6 cellular contexts compared by ENCODE assay signal in genomic region chr10:102742313-102742712, GRCh38. TPM values are rescaled to one million over a fixed set of nuclear protein-coding genes. Genes with fewer than 3 reads are reported as not detected.
DNase-seq lines count a peak whose midpoint lies in the region; ATAC-seq, FAIRE-seq and TF ChIP-seq lines count a peak whose summit lies in the region.
"Not testable (repeated sequence)": the region's sequence is repeated elsewhere in the genome, so short reads cannot be mapped to it uniquely, and the experiment has no call there.

No MANE protein-coding gene starts in this region.

- H3K79me2 ChIP-seq in GM12878 (ENCODE audit: control insufficient read depth, insufficient read depth, low read length), result peaks cover 32% of the 10 kb centered on the region
- peaks cover 32% of the 10 kb centered on the region for H3K79me2 ChIP-seq in smooth muscle cell (ENCODE audit: low read depth)

- in situ Hi-C loops in IMR-90 (cut with MboI; ENCODE audit: low sequenced_read_pairs); GM12878 (cut with MboI): not testable (repeated sequence)

- H3K18ac ChIP-seq in IMR-90 (ENCODE audit: low read depth, low read length), result not testable (repeated sequence)

- H3K4me1 ChIP-seq in IMR-90 (ENCODE audit: control insufficient read depth, insufficient read depth, low read length); GM12878 (ENCODE audit: control insufficient read depth, insufficient read depth, low read length): not testable (repeated sequence)
- peaks cover 15% of the 10 kb centered on the region for H3K4me1 ChIP-seq in smooth muscle cell (ENCODE audit: low read depth)

- H3K9me1 ChIP-seq in IMR-90 (ENCODE audit: insufficient read depth, low read length), result not testable (repeated sequence)

- H3K27ac Mint-ChIP-seq in Calu3 (ENCODE audit: unreplicated experiment), result peak overlapping the region; percentile 96
- peak overlapping the region; percentile 61 for H3K27ac Mint-ChIP-seq in activated T-helper 1 cell treated with anti-CD3 and anti-CD28 coated beads, Interleukin-12 subunit alpha, Interleukin-12 subunit beta, Interleukin-2, Interleukin-4 antibody, amounts not matched to agents 30 ng/mL and 10 ng/mL and 1 ng/mL, durations not matched to agents 14 hours and 24 hours and 36 hours
- H3K27ac Mint-ChIP-seq in memory B cell, result not testable (repeated sequence)

- intact Hi-C loops in Calu3 (cut with micrococcal nuclease; ENCODE audit: unreplicated experiment); GM12878 (cut with micrococcal nuclease; ENCODE audit: unreplicated experiment): not testable (repeated sequence)
- intact Hi-C loops in IMR-90 (cut with micrococcal nuclease), result loop anchor here (5.0 kb wide), 1 partner anchor 40 kb away; no protein-coding TSS in a partner anchor
- intact Hi-C loops in activated T-helper 1 cell treated with anti-CD3 and anti-CD28 coated beads, Interleukin-12 subunit alpha, Interleukin-12 subunit beta, Interleukin-2, Interleukin-4 antibody, amounts not matched to agents 30 ng/mL and 10 ng/mL and 1 ng/mL, durations not matched to agents 14 hours and 24 hours and 36 hours (cut with micrococcal nuclease), result loop anchor here (2.0 to 10.0 kb wide), 5 partner anchors 32 to 1390 kb away; partner anchors contain the start of genes BTRC and SFR1

- H4K8ac ChIP-seq in IMR-90 (ENCODE audit: low read depth in 2 of 2, low read length in 2 of 2), result peak overlapping the region; percentile 99 to 100; a peak in 2 of 4 replicates

- not testable (repeated sequence) for H3K9me3 ChIP-seq in IMR-90 (ENCODE audit: control insufficient read depth, insufficient read depth, low read length); GM12878 (replicated peaks; ENCODE audit: control insufficient read depth, insufficient read depth, low read length); smooth muscle cell (replicated peaks; ENCODE audit: low read depth)

- POLR2A ChIA-PET in IMR-90 (lab: Charles Lee; ENCODE audit: unreplicated experiment), result not testable (repeated sequence)
- POLR2A ChIA-PET in GM12878 (lab: Charles Lee), result interaction anchor here (0.6 to 4.0 kb wide), 4 partner anchors 23 to 79 kb away, joined by 3 to 41 read pairs (median 5); partner anchors contain the start of genes ARL3 and SFXN2

- not testable (repeated sequence) for TF ChIP-seq RAD21 in IMR-90 (IDR thresholded peaks at IDR 0.05; ENCODE audit: low read length); GM12878 (IDR thresholded peaks at IDR 0.05; ENCODE audit: insufficient read depth, low read depth, low read length)

- peaks cover 23% of the 10 kb centered on the region for H3K36me3 Mint-ChIP-seq in Calu3 (ENCODE audit: insufficient read depth, unreplicated experiment)
- H3K36me3 Mint-ChIP-seq in activated T-helper 1 cell treated with anti-CD3 and anti-CD28 coated beads, Interleukin-12 subunit alpha, Interleukin-12 subunit beta, Interleukin-2, Interleukin-4 antibody, amounts not matched to agents 30 ng/mL and 10 ng/mL and 1 ng/mL, durations not matched to agents 14 hours and 24 hours and 36 hours (ENCODE audit: low read depth); memory B cell: not testable (repeated sequence)

- not testable (repeated sequence) for H3K27me3 Mint-ChIP-seq in Calu3 (ENCODE audit: unreplicated experiment); activated T-helper 1 cell treated with anti-CD3 and anti-CD28 coated beads, Interleukin-12 subunit alpha, Interleukin-12 subunit beta, Interleukin-2, Interleukin-4 antibody, amounts not matched to agents 30 ng/mL and 10 ng/mL and 1 ng/mL, durations not matched to agents 14 hours and 24 hours and 36 hours (ENCODE audit: insufficient read depth); memory B cell

- CTCF ChIA-PET in Calu3 (lab: Charles Lee); IMR-90 (lab: Yijun Ruan, JAX): not testable (repeated sequence)
- CTCF ChIA-PET in GM12878 (lab: Yijun Ruan, JAX), result interaction anchor here (0.8 to 5.6 kb wide), 3 partner anchors 11 to 146 kb away, joined by 3 to 35 read pairs (median 4); no protein-coding TSS in a partner anchor

- not testable (repeated sequence) for H2AK5ac ChIP-seq in IMR-90 (ENCODE audit: low read depth, low read length)

- not testable (repeated sequence) for H2BK15ac ChIP-seq in IMR-90 (ENCODE audit: low read depth, low read length)

- H3K4me1 Mint-ChIP-seq in Calu3 (ENCODE audit: low read depth, unreplicated experiment) (peaks cover 15% of the 10 kb centered on the region), memory B cell (peaks cover 22% of the 10 kb centered on the region)
- H3K4me1 Mint-ChIP-seq in activated T-helper 1 cell treated with anti-CD3 and anti-CD28 coated beads, Interleukin-12 subunit alpha, Interleukin-12 subunit beta, Interleukin-2, Interleukin-4 antibody, amounts not matched to agents 30 ng/mL and 10 ng/mL and 1 ng/mL, durations not matched to agents 14 hours and 24 hours and 36 hours (ENCODE audit: low read depth), result peaks cover 38% of the 10 kb centered on the region

- H3K23ac ChIP-seq in IMR-90 (ENCODE audit: low read depth, low read length), result not testable (repeated sequence)

- H3K4me2 ChIP-seq in IMR-90 (ENCODE audit: low read depth, low read length); GM12878 (ENCODE audit: control insufficient read depth, insufficient read depth); smooth muscle cell: not testable (repeated sequence)

- RAD21 ChIA-PET in GM12878 (lab: Charles Lee; ENCODE audit: unreplicated experiment), result not testable (repeated sequence)

- H3K27me3 ChIP-seq in IMR-90 (ENCODE audit: control insufficient read depth, insufficient read depth, low read length); GM12878 (replicated peaks in 1 of 2; ENCODE audit: control insufficient read depth in 2 of 2, insufficient read depth in 2 of 2, low read length in 1 of 2); smooth muscle cell (ENCODE audit: low read depth): not testable (repeated sequence)

- H3F3A ChIP-seq in smooth muscle cell (ENCODE audit: low read depth), result not testable (repeated sequence)

- H4K20me1 ChIP-seq in IMR-90 (ENCODE audit: insufficient read depth, low read length) (peaks cover 11% of the 10 kb centered on the region; the same call in 1 of the 2 replicates), smooth muscle cell (ENCODE audit: low read depth) (peaks cover 16% of the 10 kb centered on the region)
- H4K20me1 ChIP-seq in GM12878 (ENCODE audit: control insufficient read depth, insufficient read depth), result not testable (repeated sequence)

- WGBS in IMR-90 (ENCODE audit: extremely low coverage in 2 of 2, insufficient read length in 1 of 2), 2 experiments, result 95% methylated on average over 3 of the region's 5 CpGs; no CpG with 5 or more reads in 1 of the 2 experiments
- 79% methylated on average over 4 of the region's 5 CpGs for WGBS in GM12878 (ENCODE audit: insufficient coverage, insufficient replicate concordance, low lambda C conversion rate, missing lambda C conversion rate)
- 96% methylated on average over 5 of the region's 5 CpGs for WGBS in smooth muscle cell (ENCODE audit: low lambda C conversion rate)

- H3K14ac ChIP-seq in IMR-90 (replicated peaks; ENCODE audit: low read depth, low read length), result not testable (repeated sequence)

- not testable (repeated sequence) for H2AFZ ChIP-seq in IMR-90 (replicated peaks; ENCODE audit: low read length, poor library complexity)
- H2AFZ ChIP-seq in GM12878 (ENCODE audit: control insufficient read depth, low read depth, low read length) (peak overlapping the region; percentile 99; the same call in 1 of the 2 replicates), smooth muscle cell (ENCODE audit: low read depth) (peak overlapping the region; percentile 97)

- not testable (repeated sequence) for TF ChIP-seq CTCF in Calu3 (IDR thresholded peaks at IDR 0.05; ENCODE audit: unreplicated experiment); IMR-90 (conservative IDR thresholded peaks at IDR 0.05; ENCODE audit: low read depth, low read length); GM12878 (IDR thresholded peaks at IDR 0.05 in 2 of 3, conservative IDR thresholded peaks at IDR 0.05 in 1 of 3; ENCODE audit: control insufficient read depth in 2 of 3, extremely low read depth in 1 of 3, insufficient read depth in 1 of 3, low read depth in 3 of 3, low read length in 3 of 3); smooth muscle cell (IDR thresholded peaks at IDR 0.05; ENCODE audit: borderline replicate concordance, insufficient read depth, poor library complexity, severe bottlenecking)

- not testable (repeated sequence) for H3K36me3 ChIP-seq in IMR-90 (ENCODE audit: control insufficient read depth, insufficient read depth, low read length); GM12878 (ENCODE audit: control insufficient read depth in 2 of 2, insufficient read depth in 2 of 2, low read length in 1 of 2); smooth muscle cell (ENCODE audit: low read depth)

- BruUV-seq in Calu3 (replicated peaks; lab: Mats Ljungman, UMichigan); IMR-90 (replicated peaks; lab: Mats Ljungman, UMichigan); GM12878 (replicated peaks; lab: Mats Ljungman, UMichigan): not testable (repeated sequence)

- H3K9ac ChIP-seq in IMR-90 (ENCODE audit: low read depth, low read length); GM12878 (ENCODE audit: control insufficient read depth, insufficient read depth, low read length); smooth muscle cell (ENCODE audit: low read depth): not testable (repeated sequence)

- H3K4me3 Mint-ChIP-seq in Calu3 (ENCODE audit: low read depth, unreplicated experiment) (peak overlapping the region; percentile 96), memory B cell (peak overlapping the region; percentile 33)
- peak overlapping the region; percentile 8 for H3K4me3 Mint-ChIP-seq in activated T-helper 1 cell treated with anti-CD3 and anti-CD28 coated beads, Interleukin-12 subunit alpha, Interleukin-12 subunit beta, Interleukin-2, Interleukin-4 antibody, amounts not matched to agents 30 ng/mL and 10 ng/mL and 1 ng/mL, durations not matched to agents 14 hours and 24 hours and 36 hours

- not testable (repeated sequence) for H3K27ac ChIP-seq in IMR-90 (ENCODE audit: insufficient read depth, low read length); GM12878 (ENCODE audit: control insufficient read depth, insufficient read depth); smooth muscle cell (ENCODE audit: low read depth)

- H2BK5ac ChIP-seq in IMR-90 (ENCODE audit: low read depth, low read length, poor library complexity, severe bottlenecking), result not testable (repeated sequence)

- not testable (repeated sequence) for DNase-seq in Calu3; IMR-90; activated T-helper 1 cell treated with anti-CD3 and anti-CD28 coated beads, Interleukin-12 subunit alpha, Interleukin-12 subunit beta, Interleukin-2, Interleukin-4 antibody, amounts not matched to agents 30 ng/mL and 10 ng/mL and 1 ng/mL, durations not matched to agents 14 hours and 24 hours and 36 hours (ENCODE audit: low spot score); GM12878 (ENCODE audit: low read depth, low spot score); memory B cell (ENCODE audit: low spot score in 2 of 2); smooth muscle cell (lab: John Stamatoyannopoulos, UW; ENCODE audit: unreplicated experiment)

- FAIRE-seq in GM12878 (lab: Jason Lieb, UNC), result not testable (repeated sequence)

- H4K91ac ChIP-seq in IMR-90 (ENCODE audit: insufficient read depth, low read depth, low read length), result not testable (repeated sequence)

- H2BK120ac ChIP-seq in IMR-90 (ENCODE audit: low read depth, low read length), result not testable (repeated sequence)

- H3K79me1 ChIP-seq in IMR-90 (ENCODE audit: low read depth in 1 of 2, low read length in 2 of 2), result peaks cover 16 to 32% of the 10 kb centered on the region in 2 experiments

- dilution Hi-C loops in IMR-90 (cut with HindIII; ENCODE audit: low sequenced_read_pairs, unreplicated experiment), result not testable (repeated sequence)

- H2BK20ac ChIP-seq in IMR-90 (ENCODE audit: low read depth, low read length), result not testable (repeated sequence)

- not testable (repeated sequence) for H2AK9ac ChIP-seq in IMR-90 (replicated peaks; ENCODE audit: low read depth, low read length, poor library complexity)

- SMC1A ChIA-PET in GM12878 (lab: Charles Lee; ENCODE audit: uncharacterized antibody, unreplicated experiment), result interaction anchor here (1.0 to 2.2 kb wide), 5 partner anchors 11 to 68 kb away, joined by 3 to 6 read pairs (median 4); no protein-coding TSS in a partner anchor

- not testable (repeated sequence) for TF ChIP-seq POLR2A in IMR-90 (IDR thresholded peaks at IDR 0.05; ENCODE audit: low read depth, low read length); GM12878 (IDR thresholded peaks at IDR 0.05; ENCODE audit: low read depth, low read length)

- not testable (repeated sequence) for H4K5ac ChIP-seq in IMR-90 (ENCODE audit: low read depth, low read length)

- H3K56ac ChIP-seq in IMR-90 (ENCODE audit: extremely low read depth, insufficient read depth, low read length), result not testable (repeated sequence)

- ATAC-seq in IMR-90 (ENCODE audit: low read depth); GM12878; memory B cell (ENCODE audit: low read depth): not testable (repeated sequence)

- not testable (repeated sequence) for H3K9me3 Mint-ChIP-seq in Calu3 (ENCODE audit: low read depth, unreplicated experiment); activated T-helper 1 cell treated with anti-CD3 and anti-CD28 coated beads, Interleukin-12 subunit alpha, Interleukin-12 subunit beta, Interleukin-2, Interleukin-4 antibody, amounts not matched to agents 30 ng/mL and 10 ng/mL and 1 ng/mL, durations not matched to agents 14 hours and 24 hours and 36 hours; memory B cell

- H3K4me3 ChIP-seq in IMR-90 (ENCODE audit: insufficient read depth, low read depth, low read length); GM12878; smooth muscle cell: not testable (repeated sequence)

- not testable (repeated sequence) for TF ChIP-seq EP300 in GM12878 (IDR thresholded peaks at IDR 0.05; ENCODE audit: borderline replicate concordance in 1 of 2, control insufficient read depth in 1 of 2, low read depth in 2 of 2, low read length in 2 of 2)

- H3K4ac ChIP-seq in IMR-90 (ENCODE audit: low read depth, low read length), result not testable (repeated sequence)

RNA-seq across cellular contexts. Expression of gene WBP1L, which starts 1.4 kb away (rescaled TPM):
- 19.9 and 26.0 TPM in 2 replicates for total RNA-seq in Calu3 (2022)
- 29.2 and 31.0 TPM in 2 replicates for total RNA-seq in IMR-90 (2012; rRNA removed)
- polyA plus RNA-seq in IMR-90 (2012; rRNA removed), result 20.7 and 22.2 TPM in 2 replicates
- 17.2 and 31.3 TPM in 2 replicates for polyA plus RNA-seq in IMR-90 (2012; cell fraction: cytosol; rRNA removed)
- 18.9 and 19.8 TPM in 2 replicates for polyA plus RNA-seq in IMR-90 (2012; cell fraction: nucleus; rRNA removed; ENCODE audit: low replicate concordance)
- 19.4 and 20.0 TPM in 2 replicates for total RNA-seq in activated T-helper 1 cell treated with anti-CD3 and anti-CD28 coated beads, Interleukin-12 subunit alpha, Interleukin-12 subunit beta, Interleukin-2, Interleukin-4 antibody, amounts not matched to agents 30 ng/mL and 10 ng/mL and 1 ng/mL, durations not matched to agents 14 hours and 24 hours and 36 hours
- total RNA-seq in GM12878 (2013; cell fraction: nucleolus; rRNA removed), result 15.7 and 16.8 TPM in 2 replicates
- total RNA-seq in GM12878 (2014; rRNA removed), result 12.7 and 18.8 TPM in 2 replicates
- 10.3 and 10.5 TPM in 2 replicates for total RNA-seq in GM12878 (2014; rRNA removed; fragmentation: Illumina TruSeq; extraction: Trizol)
- total RNA-seq in GM12878 (2021), result 16.9 and 19.8 TPM in 2 replicates
- 7.8 TPM for polyA plus RNA-seq in GM12878 (2011; ENCODE audit: low read depth)
- polyA plus RNA-seq in GM12878 (2011; rRNA removed), result 11.3 and 13.9 TPM in 2 replicates
- polyA plus RNA-seq in GM12878 (2011; cell fraction: cytosol; rRNA removed), result 22.6 and 24.9 TPM in 2 replicates
- 10.3 and 11.4 TPM in 2 replicates for polyA plus RNA-seq in GM12878 (2011; cell fraction: nucleus; rRNA removed)
- polyA plus RNA-seq in GM12878 (2012), result 13.5 and 15.6 TPM in 2 replicates
- 10.0 and 14.5 TPM in 2 replicates for polyA plus RNA-seq in GM12878 (2014; fragmentation: Illumina TruSeq; extraction: Trizol)
- polyA plus RNA-seq in GM12878 (2014; fragmentation: Nextera tagmentation; extraction: Ambion mirVana), result 10 to 100 TPM in 1 of 2 experiments, 1 to 10 TPM in 1; 3.7 to 10.7 TPM
- 16.6 and 17.4 TPM in 2 replicates for polyA plus RNA-seq in GM12878 (2014; rRNA removed)
- polyA plus RNA-seq in GM12878 (2016; fragmentation: Nextera tagmentation; extraction: Ambion mirVana), result 1 to 10 TPM; 9.3 to 9.4 TPM
- 24.7 and 41.3 TPM in 2 replicates for polyA minus RNA-seq in GM12878 (2011; rRNA and poly(A)+ RNA removed)
- 10.1 and 12.2 TPM in 2 replicates for polyA minus RNA-seq in GM12878 (2011; cell fraction: cytosol; rRNA and poly(A)+ RNA removed)
- 4.2 and 7.3 TPM in 2 replicates for polyA minus RNA-seq in GM12878 (2011; cell fraction: nucleus; rRNA and poly(A)+ RNA removed)
- total RNA-seq in smooth muscle cell, result 33.9 and 45.3 TPM in 2 replicates
- polyA plus RNA-seq in smooth muscle cell, result 18.0 and 18.2 TPM in 2 replicates

RNA-seq across cellular contexts. Expression of gene SFXN2, which starts 27.9 kb away (rescaled TPM):
- 21.2 and 22.9 TPM in 2 replicates for total RNA-seq in Calu3 (2022)
- 4.2 and 11.7 TPM in 2 replicates for total RNA-seq in IMR-90 (2012; rRNA removed)
- polyA plus RNA-seq in IMR-90 (2012; rRNA removed), result 6.9 TPM in 2 replicates
- 4.3 and 7.5 TPM in 2 replicates for polyA plus RNA-seq in IMR-90 (2012; cell fraction: cytosol; rRNA removed)
- 11.8 and 18.9 TPM in 2 replicates for polyA plus RNA-seq in IMR-90 (2012; cell fraction: nucleus; rRNA removed; ENCODE audit: low replicate concordance)
- 39.5 and 44.0 TPM in 2 replicates for total RNA-seq in activated T-helper 1 cell treated with anti-CD3 and anti-CD28 coated beads, Interleukin-12 subunit alpha, Interleukin-12 subunit beta, Interleukin-2, Interleukin-4 antibody, amounts not matched to agents 30 ng/mL and 10 ng/mL and 1 ng/mL, durations not matched to agents 14 hours and 24 hours and 36 hours
- total RNA-seq in GM12878 (2013; cell fraction: nucleolus; rRNA removed), result 38.8 and 43.9 TPM in 2 replicates
- 11.9 and 13.8 TPM in 2 replicates for total RNA-seq in GM12878 (2014; rRNA removed)
- total RNA-seq in GM12878 (2014; rRNA removed; fragmentation: Illumina TruSeq; extraction: Trizol), result 14.9 and 17.5 TPM in 2 replicates
- 16.8 and 22.1 TPM in 2 replicates for total RNA-seq in GM12878 (2021)
- 7.3 TPM for polyA plus RNA-seq in GM12878 (2011; ENCODE audit: low read depth)
- polyA plus RNA-seq in GM12878 (2011; rRNA removed), result 16.3 and 21.6 TPM in 2 replicates
- 23.8 and 25.9 TPM in 2 replicates for polyA plus RNA-seq in GM12878 (2011; cell fraction: cytosol; rRNA removed)
- polyA plus RNA-seq in GM12878 (2011; cell fraction: nucleus; rRNA removed), result 33.6 and 41.0 TPM in 2 replicates
- polyA plus RNA-seq in GM12878 (2012), result 7.6 and 8.9 TPM in 2 replicates
- 16.1 and 19.5 TPM in 2 replicates for polyA plus RNA-seq in GM12878 (2014; fragmentation: Illumina TruSeq; extraction: Trizol)
- polyA plus RNA-seq in GM12878 (2014; fragmentation: Nextera tagmentation; extraction: Ambion mirVana), result 1 to 10 TPM; 8.8 to 9.6 TPM
- polyA plus RNA-seq in GM12878 (2014; rRNA removed), result 17.2 and 22.5 TPM in 2 replicates
- polyA plus RNA-seq in GM12878 (2016; fragmentation: Nextera tagmentation; extraction: Ambion mirVana), result 10 to 100 TPM; 19.9 to 20.5 TPM
- 25.4 and 31.7 TPM in 2 replicates for polyA minus RNA-seq in GM12878 (2011; rRNA and poly(A)+ RNA removed)
- polyA minus RNA-seq in GM12878 (2011; cell fraction: cytosol; rRNA and poly(A)+ RNA removed), result 8.3 and 11.5 TPM in 2 replicates
- polyA minus RNA-seq in GM12878 (2011; cell fraction: nucleus; rRNA and poly(A)+ RNA removed), result 20.9 and 40.1 TPM in 2 replicates
- total RNA-seq in smooth muscle cell, result 2.6 and 2.9 TPM in 2 replicates
- polyA plus RNA-seq in smooth muscle cell, result 1.7 and 2.0 TPM in 2 replicates

RNA-seq across cellular contexts. Expression of gene ARL3, which starts 28.1 kb away (rescaled TPM):
- total RNA-seq in Calu3 (2022) (5.2 and 5.6 TPM in 2 replicates), IMR-90 (2012; rRNA removed) (5.0 and 11.7 TPM in 2 replicates), GM12878 (2014; rRNA removed) (4.9 and 6.2 TPM in 2 replicates), GM12878 (2014; rRNA removed; fragmentation: Illumina TruSeq; extraction: Trizol) (6.6 and 7.2 TPM in 2 replicates), GM12878 (2021) (7.7 TPM in 2 replicates), smooth muscle cell (12.7 and 14.1 TPM in 2 replicates)
- polyA plus RNA-seq in IMR-90 (2012; rRNA removed) (12.9 and 14.3 TPM in 2 replicates), GM12878 (2011; rRNA removed) (11.3 and 14.0 TPM in 2 replicates), GM12878 (2014; fragmentation: Illumina TruSeq; extraction: Trizol) (10.6 and 13.7 TPM in 2 replicates), GM12878 (2014; fragmentation: Nextera tagmentation; extraction: Ambion mirVana) (10 to 100 TPM; 21.0 to 26.1 TPM), GM12878 (2014; rRNA removed) (8.5 and 9.7 TPM in 2 replicates), GM12878 (2016; fragmentation: Nextera tagmentation; extraction: Ambion mirVana) (10 to 100 TPM; 21.9 to 22.2 TPM), smooth muscle cell (30.2 and 31.0 TPM in 2 replicates)
- polyA plus RNA-seq in IMR-90 (2012; cell fraction: cytosol; rRNA removed), result 3.5 and 7.4 TPM in 2 replicates
- 1.1 and 4.1 TPM in 2 replicates for polyA plus RNA-seq in IMR-90 (2012; cell fraction: nucleus; rRNA removed; ENCODE audit: low replicate concordance)
- total RNA-seq in activated T-helper 1 cell treated with anti-CD3 and anti-CD28 coated beads, Interleukin-12 subunit alpha, Interleukin-12 subunit beta, Interleukin-2, Interleukin-4 antibody, amounts not matched to agents 30 ng/mL and 10 ng/mL and 1 ng/mL, durations not matched to agents 14 hours and 24 hours and 36 hours, result 6.6 and 6.8 TPM in 2 replicates
- 4.6 and 5.9 TPM in 2 replicates for total RNA-seq in GM12878 (2013; cell fraction: nucleolus; rRNA removed)
- 7.7 TPM for polyA plus RNA-seq in GM12878 (2011; ENCODE audit: low read depth)
- polyA plus RNA-seq in GM12878 (2011; cell fraction: cytosol; rRNA removed), result 5.5 and 5.8 TPM in 2 replicates
- polyA plus RNA-seq in GM12878 (2011; cell fraction: nucleus; rRNA removed), result 4.3 and 5.0 TPM in 2 replicates
- 8.5 and 8.9 TPM in 2 replicates for polyA plus RNA-seq in GM12878 (2012)
- 4.1 and 5.1 TPM in 2 replicates for polyA minus RNA-seq in GM12878 (2011; rRNA and poly(A)+ RNA removed)
- polyA minus RNA-seq in GM12878 (2011; cell fraction: cytosol; rRNA and poly(A)+ RNA removed), result 1.9 and 2.3 TPM in 2 replicates
- 1.5 and 3.3 TPM in 2 replicates for polyA minus RNA-seq in GM12878 (2011; cell fraction: nucleus; rRNA and poly(A)+ RNA removed)

Comparison
In these comparisons a context has a peak if more than half of its experiments do, and no peak if none do; other contexts are left out.
1. H3K4me3 Mint-ChIP-seq: peak in every context shown above with its lines; median percentile 96 in Calu3; 33 in memory B cell; 8 in activated T-helper 1 cell treated with anti-CD3 and anti-CD28 coated beads, Interleukin-12 subunit alpha, Interleukin-12 subunit beta, Interleukin-2, Interleukin-4 antibody, amounts not matched to agents 30 ng/mL and 10 ng/mL and 1 ng/mL, durations not matched to agents 14 hours and 24 hours and 36 hours.